19 cellular contexts compared by ENCODE assay signal in the genomic region with DNA sequence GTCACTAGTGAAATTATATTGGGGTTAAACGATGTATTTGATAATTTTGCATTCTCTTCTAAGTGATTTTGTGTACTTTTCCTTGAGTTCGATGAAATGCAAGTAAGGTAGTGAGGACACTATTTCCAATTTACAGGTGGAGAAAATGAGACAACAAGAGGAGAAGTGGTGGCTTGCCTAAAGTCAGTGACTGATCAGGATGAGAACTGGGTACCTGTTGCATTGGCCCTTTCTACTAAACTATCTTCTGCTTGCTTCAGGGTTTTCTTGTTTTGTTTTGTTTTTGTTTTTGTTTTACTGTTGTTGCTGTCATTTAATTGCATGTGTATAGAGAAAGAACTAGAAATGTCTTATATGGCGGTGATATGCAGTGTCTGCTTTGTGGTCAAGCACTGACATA. TPM values are rescaled to one million over a fixed set of nuclear protein-coding genes. Genes with fewer than 3 reads are reported as not detected.
A peak's percentile ranks its signal among the peaks of the same experiment; 100 is the strongest.
DNase-seq lines count a peak whose midpoint lies in the region; ATAC-seq, FAIRE-seq and TF ChIP-seq lines count a peak whose summit lies in the region.
"Had no signal": no experiment of that assay in that cellular context is flagged by ENCODE, and none has a peak within 500 bp of the region (broad histone marks: within the 10 kb centered on the region; RNA-seq: fewer than 3 reads in every experiment).

No MANE protein-coding gene starts in this region.

- no peaks in the 10 kb centered on the region for H3K9me2 ChIP-seq in Loucy (replicated peaks; ENCODE audit: low read depth, low read length)

- 67% methylated on average over 3 of the region's 3 CpGs for WGBS in A549 (ENCODE audit: missing lambda C conversion rate)
- 85 to 93% (median 90%) methylated on average over 3 of the region's 3 CpGs for WGBS in adrenal gland, 4 donors

- FAIRE-seq in A549 (lab: Jason Lieb, UNC), result peak; percentile 36
- FAIRE-seq: D721Med, GM12878, GM19239, H54 had no signal

- no peaks in the 10 kb centered on the region for H3K27me3 ChIP-seq in BLaER1 treated with 17β-estradiol and CSF1 and Interleukin-3, amounts not matched to agents 10 nM and 100 nM
- no peaks in the 10 kb centered on the region for H3K27me3 ChIP-seq in Loucy (ENCODE audit: insufficient read depth, low read length, poor library complexity, severe bottlenecking)
- no peaks in the 10 kb centered on the region for H3K27me3 ChIP-seq in adrenal gland

- CTCF ChIA-PET in A549 (lab: Yijun Ruan, JAX), result no interaction called here

- no peak overlapping the region for H3K9ac ChIP-seq in BLaER1 treated with 17β-estradiol and CSF1 and Interleukin-3, amounts not matched to agents 10 nM and 100 nM
- no peak overlapping the region for H3K9ac ChIP-seq in Loucy (ENCODE audit: low read depth, low read length, poor library complexity, severe bottlenecking)

- H3K4me3 ChIP-seq in A549, result no peak overlapping the region
- no peak overlapping the region for H3K4me3 ChIP-seq in BLaER1 treated with 17β-estradiol and CSF1 and Interleukin-3, amounts not matched to agents 10 nM and 100 nM
- H3K4me3 ChIP-seq in Loucy (ENCODE audit: low read length, poor library complexity, severe bottlenecking), result no peak overlapping the region
- H3K4me3 ChIP-seq in adrenal gland, result no peak overlapping the region
- H3K4me3 ChIP-seq: GM12878 had no signal

- POLR2A ChIA-PET in A549 (lab: Yijun Ruan, JAX), result no interaction called here

- ATAC-seq in A549 (no peak), GM21515 (IDR thresholded peaks at IDR 0.05; ENCODE audit: unreplicated experiment) (no peak)
- ATAC-seq: GM12878 had no signal

- TF ChIP-seq CTCF in A549 (IDR thresholded peaks at IDR 0.05), result no peak
- no peak for TF ChIP-seq CTCF in Loucy (conservative IDR thresholded peaks at IDR 0.05; ENCODE audit: low read length)
- no peak for TF ChIP-seq CTCF in adrenal gland (IDR thresholded peaks at IDR 0.05)

- DNase-seq in A549 (ENCODE audit: low read depth in 1 of 2, low spot score in 1 of 2) (no peak), adrenal gland (no peak)
- no peak for DNase-seq in stimulated activated CD4-positive, alpha-beta T cell treated with anti-CD3 and anti-CD28 coated beads, Interleukin-12 subunit alpha, Interleukin-12 subunit beta, amount 100 ng/mL, for 4 hours
- DNase-seq: 8988T; CD4-positive, alpha-beta T cell; CD8-positive, alpha-beta memory T cell; DMS 273 treated with DMSO at 0.1 percent for 48 hours; DMS79; EL; GDM1; GOT3; HCEC 1CT had no signal

- H3K9me3 ChIP-seq in A549 (no peaks in the 10 kb centered on the region), Loucy (ENCODE audit: insufficient read depth, low read depth, low read length) (no peaks in the 10 kb centered on the region), adrenal gland (replicated peaks in 1 of 3) (no peaks in the 10 kb centered on the region)
- peaks cover 0 to 8% (median 0%) of the 10 kb centered on the region in 11 experiments; a peak in 2 of 22 replicates for H3K9me3 ChIP-seq in BLaER1 treated with 17β-estradiol and CSF1 and Interleukin-3, amounts not matched to agents 10 nM and 100 nM (replicated peaks in 1 of 11)

- no peak overlapping the region for H3K27ac ChIP-seq in A549
- H3K27ac ChIP-seq in BLaER1 treated with 17β-estradiol and CSF1 and Interleukin-3, amounts not matched to agents 10 nM and 100 nM, result no peak overlapping the region
- no peak overlapping the region for H3K27ac ChIP-seq in adrenal gland

- H3K36me3 ChIP-seq in BLaER1 treated with 17β-estradiol and CSF1 and Interleukin-3, amounts not matched to agents 10 nM and 100 nM, result no peaks in the 10 kb centered on the region
- H3K36me3 ChIP-seq in Loucy (ENCODE audit: insufficient read depth, low read length) (no peaks in the 10 kb centered on the region), adrenal gland (replicated peaks in 1 of 2) (no peaks in the 10 kb centered on the region)

- TF ChIP-seq POLR2A in A549 (IDR thresholded peaks at IDR 0.05; ENCODE audit: low read length) (no peak), adrenal gland (IDR thresholded peaks at IDR 0.05) (no peak)

- no peaks in the 10 kb centered on the region for H3F3A ChIP-seq in Loucy (ENCODE audit: low read depth)

- no peaks in the 10 kb centered on the region for H3K4me1 ChIP-seq in A549
- H3K4me1 ChIP-seq in BLaER1 treated with 17β-estradiol and CSF1 and Interleukin-3, amounts not matched to agents 10 nM and 100 nM, result peaks cover 8 to 22% (median 16%) of the 10 kb centered on the region in 10 experiments; a peak in 18 of 20 replicates
- peaks cover 14% of the 10 kb centered on the region for H3K4me1 ChIP-seq in Loucy (ENCODE audit: insufficient read depth, low read length, poor library complexity, severe bottlenecking)
- no peaks in the 10 kb centered on the region for H3K4me1 ChIP-seq in adrenal gland (replicated peaks in 1 of 2)

- no peak for TF ChIP-seq RAD21 in A549 (conservative IDR thresholded peaks at IDR 0.05 in 1 of 2, IDR thresholded peaks at IDR 0.05 in 1 of 2)

- H3K4me2 ChIP-seq in A549, result no peak overlapping the region
- H3K4me2 ChIP-seq in BLaER1 treated with 17β-estradiol and CSF1 and Interleukin-3, amounts not matched to agents 10 nM and 100 nM, result peak overlapping the region in 10 of 11 experiments; percentile 11 to 74 (median 50); a peak in 18 of 22 replicates
- no peak overlapping the region for H3K4me2 ChIP-seq in Loucy (ENCODE audit: low read depth, low read length, poor library complexity, severe bottlenecking)

- no peak for TF ChIP-seq EP300 in A549 (IDR thresholded peaks at IDR 0.05)

- no peaks in the 10 kb centered on the region for H3K79me2 ChIP-seq in Loucy (ENCODE audit: insufficient read depth, low read length)

- H2AFZ ChIP-seq in Loucy (ENCODE audit: low read length), result 0 out of 2 replicates have a peak overlapping the region, but pooled peaks have one; percentile 63

- intact Hi-C loops in adrenal gland (cut with DNase I), result loop anchor here in 1 of 2 donors (10.0 kb wide), 1 partner anchor 137 kb away; no protein-coding TSS in a partner anchor

- no peaks in the 10 kb centered on the region for H4K20me1 ChIP-seq in BLaER1 treated with 17β-estradiol and CSF1 and Interleukin-3, amounts not matched to agents 10 nM and 100 nM
- no peaks in the 10 kb centered on the region for H4K20me1 ChIP-seq in Loucy (ENCODE audit: insufficient read depth, low read length, poor library complexity, severe bottlenecking)

TF ChIP-seq in A549, 52 proteins besides CTCF, POLR2A, EP300 and RAD21 (continues in another document):
- TF ChIP-seq JUN (IDR thresholded peaks at IDR 0.05) (no peak), ESRRA (IDR thresholded peaks at IDR 0.05; ENCODE audit: borderline replicate concordance, low read length) (no peak), EHMT2 (IDR thresholded peaks at IDR 0.05; ENCODE audit: low read depth) (no peak), PBX3 (IDR thresholded peaks at IDR 0.05) (no peak), HOXB13 (CRISPR knock-in tag; IDR thresholded peaks at IDR 0.05; ENCODE audit: low read depth) (no peak), E2F6 (IDR thresholded peaks at IDR 0.05; ENCODE audit: borderline replicate concordance, low read depth) (no peak), SREBF2 (IDR thresholded peaks at IDR 0.05) (no peak), KDM5A (IDR thresholded peaks at IDR 0.05) (no peak), ZC3H11A (IDR thresholded peaks at IDR 0.05) (no peak), RCOR1 (IDR thresholded peaks at IDR 0.05; ENCODE audit: low read depth, low read length) (no peak), RARB (CRISPR knock-in tag; IDR thresholded peaks at IDR 0.05) (no peak), MAZ (IDR thresholded peaks at IDR 0.05; ENCODE audit: borderline replicate concordance, low read depth, low read length) (no peak), HOXB5 (CRISPR knock-in tag; IDR thresholded peaks at IDR 0.05) (no peak), HOXA7 (CRISPR knock-in tag; IDR thresholded peaks at IDR 0.05) (no peak), CEBPB (IDR thresholded peaks at IDR 0.05) (no peak), FOSL2 (IDR thresholded peaks at IDR 0.05) (no peak), FOSL2 (CRISPR knock-in tag; IDR thresholded peaks at IDR 0.05) (no peak), TFCP2L1 (CRISPR knock-in tag; IDR thresholded peaks at IDR 0.05) (no peak)
- TF ChIP-seq, protein P1, sequence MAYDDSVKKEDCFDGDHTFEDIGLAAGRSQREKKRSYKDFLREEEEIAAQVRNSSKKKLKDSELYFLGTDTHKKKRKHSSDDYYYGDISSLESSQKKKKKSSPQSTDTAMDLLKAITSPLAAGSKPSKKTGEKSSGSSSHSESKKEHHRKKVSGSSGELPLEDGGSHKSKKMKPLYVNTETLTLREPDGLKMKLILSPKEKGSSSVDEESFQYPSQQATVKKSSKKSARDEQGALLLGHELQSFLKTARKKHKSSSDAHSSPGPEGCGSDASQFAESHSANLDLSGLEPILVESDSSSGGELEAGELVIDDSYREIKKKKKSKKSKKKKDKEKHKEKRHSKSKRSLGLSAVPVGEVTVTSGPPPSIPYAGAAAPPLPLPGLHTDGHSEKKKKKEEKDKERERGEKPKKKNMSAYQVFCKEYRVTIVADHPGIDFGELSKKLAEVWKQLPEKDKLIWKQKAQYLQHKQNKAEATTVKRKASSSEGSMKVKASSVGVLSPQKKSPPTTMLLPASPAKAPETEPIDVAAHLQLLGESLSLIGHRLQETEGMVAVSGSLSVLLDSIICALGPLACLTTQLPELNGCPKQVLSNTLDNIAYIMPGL (CRISPR knock-in tag; IDR thresholded peaks at IDR 0.05; ENCODE audit: borderline replicate concordance), result no peak

RNA-seq across cellular contexts. Expression of gene FBXO11, which starts 31.4 kb away (rescaled TPM):
- polyA plus RNA-seq in A549 (2011; rRNA removed), result 61.4 and 125 TPM in 2 replicates
- 23.4 and 27.4 TPM in 2 replicates for polyA plus RNA-seq in A549 (2012; cell fraction: cytosol; rRNA removed)
- polyA plus RNA-seq in A549 (2012; cell fraction: nucleus; rRNA removed), result 25.8 and 35.2 TPM in 2 replicates
- polyA plus RNA-seq in A549 (2017; fragmentation: RNase III; extraction: RNeasy Plus Mini Kit Qiagen cat#74134 plus additional on column Dnase treatment), result 51.1 to 53.2 TPM (median 52.3 TPM) in 3 replicates
- polyA minus RNA-seq in A549 (2011; rRNA and poly(A)+ RNA removed), result 58.9 and 78.9 TPM in 2 replicates
- 10 to 100 TPM; 21.7 to 61.7 (median 50.9) TPM for total RNA-seq in adrenal gland
- polyA plus RNA-seq in adrenal gland, result 10 to 100 TPM; 38.1 to 50.7 (median 45.6) TPM

Comparison
In these comparisons a context has a peak if more than half of its experiments do, and no peak if none do; other contexts are left out.
1. H3K4me2 ChIP-seq: peak in BLaER1 treated with 17β-estradiol and CSF1 and Interleukin-3, amounts not matched to agents 10 nM and 100 nM (10 of 11); none in A549 (single experiment) and Loucy (single experiment).